12 cellular contexts compared by ENCODE assay signal in genomic region chr15:22873204-22873701, GRCh38. TPM values are rescaled to one million over a fixed set of nuclear protein-coding genes. Genes with fewer than 3 reads are reported as not detected.
A peak's percentile ranks its signal among the peaks of the same experiment; 100 is the strongest.
DNase-seq lines count a peak whose midpoint lies in the region; ATAC-seq and TF ChIP-seq lines count a peak whose summit lies in the region.
"Had no signal": no experiment of that assay in that cellular context is flagged by ENCODE, and none has a peak within 500 bp of the region (broad histone marks: within the 10 kb centered on the region; RNA-seq: fewer than 3 reads in every experiment).

No MANE protein-coding gene starts in this region.

- 78% methylated on average over 15 of the region's 15 CpGs for WGBS in aorta, 2 donors

- H3K27me3 ChIP-seq in aorta (ENCODE audit: control insufficient read depth in 1 of 2, insufficient read depth in 2 of 2, low read length in 1 of 2): no peaks in the 10 kb centered on the region
- H3K27me3 ChIP-seq: gastroesophageal sphincter had no signal

- no peak overlapping the region for H3K4me3 ChIP-seq in fibroblast of pulmonary artery (replicated peaks; ENCODE audit: low read depth, low read length)
- H3K4me3 ChIP-seq in aorta (ENCODE audit: low read length in 2 of 2): no peak overlapping the region
- H3K4me3 ChIP-seq: gastroesophageal sphincter had no signal

- ATAC-seq in aorta (ENCODE audit: low FRiP score) (no peak), GM18868 (IDR thresholded peaks at IDR 0.05; ENCODE audit: unreplicated experiment) (no peak)
- ATAC-seq: gastroesophageal sphincter had no signal

- no peaks in the 10 kb centered on the region for H3K4me1 ChIP-seq in aorta (ENCODE audit: control insufficient read depth in 1 of 2, insufficient read depth in 2 of 2, low read length in 2 of 2)

- intact Hi-C loops in aorta (cut with DNase I): loop anchor here in 1 of 2 donors (10.0 kb wide), 1 partner anchor 102 kb away; no protein-coding TSS in a partner anchor

- H3K9me3 ChIP-seq in aorta (ENCODE audit: control insufficient read depth, low read length): no peaks in the 10 kb centered on the region

- DNase-seq in Daoy (ENCODE audit: low read depth) (peak; percentile 43), NCI-H226 (peak; percentile 76), fibroblast of pulmonary artery (ENCODE audit: low read depth) (peak; percentile 67), non-pigmented ciliary epithelial cell (ENCODE audit: low read depth) (peak; percentile 86), aorta (no peak)
- DNase-seq in activated CD4-positive, alpha-beta T cell treated with anti-CD3 and anti-CD28 coated beads for 4 hours: no peak
- DNase-seq in activated T-cell treated with anti-CD3 and anti-CD28 coated beads, Interleukin-2, amount 50 U/mL, for 48 hours: no peak
- DNase-seq: NCI-H2081; stimulated activated CD8-positive, alpha-beta memory T cell treated with anti-CD3 and anti-CD28 coated beads, Interleukin-4, amount 100 ng/mL, for 48 hours had no signal

- H3K36me3 ChIP-seq in aorta (ENCODE audit: control insufficient read depth in 1 of 2, insufficient read depth in 2 of 2, low read length in 1 of 2): peaks cover 0 to 9% of the 10 kb centered on the region in 2 donors

- no peak overlapping the region for H3K27ac ChIP-seq in aorta (ENCODE audit: low read depth in 1 of 2, low read length in 2 of 2)
- H3K27ac ChIP-seq: gastroesophageal sphincter, VCaP had no signal

- TF ChIP-seq CTCF in fibroblast of pulmonary artery (IDR thresholded peaks at IDR 0.05; ENCODE audit: low read length, missing control alignments): no peak

RNA-seq across cellular contexts. Expression of gene NIPA2, which starts 34.8 kb away (rescaled TPM):
- 123 and 140 TPM in 2 replicates for total RNA-seq in Daoy (2014; rRNA removed; shearing (Covaris generic))
- total RNA-seq in aorta: 10 to 100 TPM; 28.3 to 30.1 TPM
- polyA plus RNA-seq in aorta: 10 to 100 TPM in 1 of 2 donors, 1 to 10 TPM in 1; 5.9 to 11.6 TPM

Comparison
In these comparisons a context has a peak if more than half of its experiments do, and no peak if none do; other contexts are left out.
1. DNase-seq: peak in Daoy (single experiment), NCI-H226 (single experiment), fibroblast of pulmonary artery (single experiment) and non-pigmented ciliary epithelial cell (single experiment); none in aorta (0 of 2), activated CD4-positive, alpha-beta T cell treated with anti-CD3 and anti-CD28 coated beads for 4 hours (0 of 2) and activated T-cell treated with anti-CD3 and anti-CD28 coated beads, Interleukin-2, amount 50 U/mL, for 48 hours (0 of 2).